In the genomic region with DNA sequence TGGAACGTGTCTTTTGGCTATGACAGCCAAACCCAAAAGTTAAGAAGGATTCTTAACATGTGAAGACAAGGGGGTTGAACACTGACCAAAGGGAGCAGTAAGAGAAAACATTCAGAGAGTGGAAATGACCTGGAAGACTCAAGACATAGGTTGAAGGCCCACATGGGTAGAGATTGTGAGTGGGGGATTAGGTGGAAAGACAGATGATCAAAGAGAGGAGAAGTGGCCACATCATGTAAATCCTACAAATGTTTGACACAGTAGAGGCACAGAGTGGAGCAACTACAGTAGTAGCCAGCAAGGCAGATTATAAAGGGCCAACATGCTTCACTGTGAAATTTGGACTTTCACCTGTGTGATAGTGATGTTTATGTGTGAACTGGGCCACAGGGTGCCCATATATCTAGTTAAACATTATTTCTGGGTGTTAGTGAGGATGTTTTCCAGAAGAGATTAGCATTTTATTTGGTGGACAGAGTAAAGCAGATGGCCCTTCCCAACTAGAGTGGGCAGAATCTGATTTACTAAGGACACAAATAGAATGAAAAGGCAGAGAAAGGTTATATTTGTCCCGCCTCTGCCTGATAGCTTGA, we compare ENCODE assay signal across 18 cellular contexts.
DNase-seq lines count a peak whose midpoint lies in the region; ATAC-seq and TF ChIP-seq lines count a peak whose summit lies in the region.
"Had no signal": no experiment of that assay in that cellular context is flagged by ENCODE, and none has a peak within 500 bp of the region (broad histone marks: within the 10 kb centered on the region; RNA-seq: fewer than 3 reads in every experiment).

No MANE protein-coding gene starts in this region.

- H3K56ac ChIP-seq in H9 (ENCODE audit: insufficient read length, low read depth, low read length) = no peak overlapping the region

- H2BK20ac ChIP-seq in H9 (ENCODE audit: low read depth, low read length, poor library complexity, severe bottlenecking) = no peak overlapping the region

- H3K36me3 ChIP-seq in hepatocyte (replicated peaks; ENCODE audit: insufficient read depth, low read depth) (no peaks in the 10 kb centered on the region), liver (ENCODE audit: control insufficient read depth in 4 of 4, insufficient read depth in 3 of 4, low read depth in 1 of 4, low read length in 3 of 4) (no peaks in the 10 kb centered on the region)
- H3K36me3 ChIP-seq: HAP-1 had no signal

- TF ChIP-seq CTCF in H9 (conservative IDR thresholded peaks at IDR 0.05) (no peak), hepatocyte (IDR thresholded peaks at IDR 0.05; ENCODE audit: poor library complexity) (no peak), liver (IDR thresholded peaks at IDR 0.05; ENCODE audit: low read depth, low read length, missing input control) (no peak), osteocyte (IDR thresholded peaks at IDR 0.05) (no peak)

- H3K79me2 ChIP-seq in H9 (ENCODE audit: insufficient read depth, low read length) = no peaks in the 10 kb centered on the region
- H3K79me2 ChIP-seq in hepatocyte = no peaks in the 10 kb centered on the region

- no peak overlapping the region for H3K14ac ChIP-seq in H9 (ENCODE audit: insufficient read depth, low read length)

- H4K5ac ChIP-seq in H9 (ENCODE audit: insufficient read length, low read depth, low read length) = no peak overlapping the region

- H3K36me3 Mint-ChIP-seq in H9 (ENCODE audit: insufficient read depth in 1 of 3, low read depth in 3 of 3) (peaks cover 0 to 5% (median 0%) of the 10 kb centered on the region in 3 experiments; a peak in 3 of 7 replicates), osteocyte (ENCODE audit: unreplicated experiment) (no peaks in the 10 kb centered on the region)
- H3K36me3 Mint-ChIP-seq: CD4-positive, alpha-beta memory T cell had no signal

- H3K9me3 ChIP-seq in H9 (ENCODE audit: control insufficient read depth, low read depth, low read length) (no peaks in the 10 kb centered on the region), hepatocyte (ENCODE audit: low read depth) (no peaks in the 10 kb centered on the region), liver (ENCODE audit: control insufficient read depth in 4 of 4, low read length in 3 of 4) (peaks cover 0 to 3% (median 2%) of the 10 kb centered on the region in 4 donors)
- H3K9me3 ChIP-seq: HAP-1 had no signal

- DNase-seq in H9 = no peak
- peak; percentile 33 for DNase-seq in hepatocyte (ENCODE audit: low spot score)
- DNase-seq in osteocyte (ENCODE audit: extremely low spot score, unreplicated experiment) = no peak
- no peak for DNase-seq in NCI-H1105 treated with DMSO at 0.1 percent for 48 hours (lab: John Stamatoyannopoulos, UW)
- DNase-seq in RKO (ENCODE audit: low spot score) = no peak
- no peak for DNase-seq in midbrain (lab: John Stamatoyannopoulos, UW)
- DNase-seq: 8988T; C1 segment of cervical spinal cord; Calu3; CD4-positive, alpha-beta memory T cell; DMS53; DMS79 treated with DMSO at 0.1 percent for 48 hours; GF-D8; GOT3; HFFc6 had no signal

- no peak overlapping the region for H2BK12ac ChIP-seq in H9 (ENCODE audit: insufficient read length, low read depth, low read length)

- no peak overlapping the region for H3K18ac ChIP-seq in H9 (ENCODE audit: insufficient read length, low read depth, low read length)

- no peaks in the 10 kb centered on the region for H3K23me2 ChIP-seq in H9 (ENCODE audit: insufficient read length, low read depth, low read length, poor library complexity, severe bottlenecking)

- no peak overlapping the region for H2BK120ac ChIP-seq in H9 (ENCODE audit: low read depth, low read length, poor library complexity, severe bottlenecking)

- no peak overlapping the region for H3K23ac ChIP-seq in H9 (ENCODE audit: insufficient read length, low read depth, low read length)

- H3K4me2 ChIP-seq in H9 (ENCODE audit: insufficient read depth, insufficient read length, low read length) (no peak overlapping the region), hepatocyte (no peak overlapping the region)

- H4K8ac ChIP-seq in H9 (replicated peaks; ENCODE audit: insufficient read length, low read depth, low read length) = no peak overlapping the region

- H3K9me2 ChIP-seq in hepatocyte (replicated peaks; ENCODE audit: insufficient read depth) = no peaks in the 10 kb centered on the region

- H3K9ac ChIP-seq in H9 (ENCODE audit: extremely low read depth, insufficient read length, low read length) (no peak overlapping the region), liver (ENCODE audit: low read depth in 1 of 2, low read length in 2 of 2) (no peak overlapping the region)

- WGBS in H9 (ENCODE audit: extremely low coverage, insufficient read length, low lambda C conversion rate) = no CpG with 5 or more reads among the region's 2 CpGs
- 79% methylated on average over 2 of the region's 2 CpGs for WGBS in hepatocyte (ENCODE audit: low lambda C conversion rate, missing lambda C conversion rate)
- WGBS in liver = 84% methylated on average over 2 of the region's 2 CpGs

- no peaks in the 10 kb centered on the region for H3K27me3 ChIP-seq in H9 (ENCODE audit: insufficient read depth, low read length)
- no peaks in the 10 kb centered on the region for H3K27me3 ChIP-seq in hepatocyte
- no peaks in the 10 kb centered on the region for H3K27me3 ChIP-seq in liver (ENCODE audit: control insufficient read depth in 4 of 4, insufficient read depth in 4 of 4, low read length in 3 of 4)

- H3K27me3 Mint-ChIP-seq in H9 (ENCODE audit: low read depth) (no peaks in the 10 kb centered on the region), osteocyte (ENCODE audit: unreplicated experiment) (no peaks in the 10 kb centered on the region)
- H3K27me3 Mint-ChIP-seq: CD4-positive, alpha-beta memory T cell had no signal

- no peak overlapping the region for H2BK5ac ChIP-seq in H9 (ENCODE audit: insufficient read length, low read length)

- no peak overlapping the region for H4K91ac ChIP-seq in H9 (ENCODE audit: insufficient read length, low read depth, low read length)

- H3K4me1 Mint-ChIP-seq in H9 (peaks cover 43 to 46% of the 10 kb centered on the region in 2 experiments), osteocyte (ENCODE audit: unreplicated experiment) (peaks cover 57% of the 10 kb centered on the region)
- H3K4me1 Mint-ChIP-seq: CD4-positive, alpha-beta memory T cell had no signal

- H3K4me3 Mint-ChIP-seq in H9 (no peak overlapping the region), osteocyte (ENCODE audit: unreplicated experiment) (no peak overlapping the region)
- H3K4me3 Mint-ChIP-seq: CD4-positive, alpha-beta memory T cell; HFFc6 had no signal

- H2AK5ac ChIP-seq in H9 (ENCODE audit: insufficient read length, low read length) = no peak overlapping the region

- H4K20me1 ChIP-seq in H9 (ENCODE audit: control insufficient read depth, insufficient read depth, insufficient read length) (no peaks in the 10 kb centered on the region), hepatocyte (ENCODE audit: insufficient read depth, poor library complexity, severe bottlenecking) (no peaks in the 10 kb centered on the region)

- peak overlapping the region in 2 of 3 experiments; percentile 14; a peak in 3 of 7 replicates for H3K27ac Mint-ChIP-seq in H9
- peak overlapping the region; percentile 91 for H3K27ac Mint-ChIP-seq in osteocyte (ENCODE audit: unreplicated experiment)
- H3K27ac Mint-ChIP-seq: CD4-positive, alpha-beta memory T cell; HFFc6 had no signal

- H2AFZ ChIP-seq in H9 (ENCODE audit: low read length) (no peak overlapping the region), hepatocyte (no peak overlapping the region)

- no peak overlapping the region for H3T11ph ChIP-seq in H9 (ENCODE audit: low read length)

- H3K4me1 ChIP-seq in H9 (ENCODE audit: insufficient read depth, low read length) (peaks cover 7% of the 10 kb centered on the region; the same call in 1 of the 2 replicates), hepatocyte (ENCODE audit: insufficient read depth) (peaks cover 27% of the 10 kb centered on the region), liver (ENCODE audit: control insufficient read depth in 4 of 4, insufficient read depth in 4 of 4, low read length in 3 of 4) (peaks cover 0 to 8% (median 0%) of the 10 kb centered on the region in 4 donors)

- H3K79me1 ChIP-seq in H9 (ENCODE audit: insufficient read depth, low read depth, low read length, poor library complexity, severe bottlenecking) = no peaks in the 10 kb centered on the region

- no peak for ATAC-seq in HG02938 (IDR thresholded peaks at IDR 0.05; ENCODE audit: unreplicated experiment)

- no peak overlapping the region for H3K27ac ChIP-seq in H9 (ENCODE audit: insufficient read length, low read depth, low read length)
- peak overlapping the region; percentile 71 for H3K27ac ChIP-seq in hepatocyte
- H3K27ac ChIP-seq in liver (ENCODE audit: low read depth in 1 of 2, low read length in 2 of 2) = no peak overlapping the region

- no peak overlapping the region for H3K4me3 ChIP-seq in hepatocyte
- no peak overlapping the region for H3K4me3 ChIP-seq in liver (ENCODE audit: low read depth in 1 of 3, low read length in 3 of 3)
- H3K4me3 ChIP-seq: HAP-1 had no signal

- peak; percentile 34 to 38 for TF ChIP-seq RAD21 in liver (IDR thresholded peaks at IDR 0.05)

- peaks cover 3 to 6% of the 10 kb centered on the region in 2 experiments; a peak in 4 of 5 replicates for H3K9me3 Mint-ChIP-seq in H9
- H3K9me3 Mint-ChIP-seq in osteocyte (ENCODE audit: unreplicated experiment) = peaks cover 4% of the 10 kb centered on the region

- no peak overlapping the region for H2BK15ac ChIP-seq in H9 (ENCODE audit: low read depth, low read length)

- no peak overlapping the region for H3K4ac ChIP-seq in H9 (ENCODE audit: low read depth, low read length)

TF ChIP-seq in liver, 16 proteins besides CTCF, POLR2A, EP300 and RAD21 (continues in another document):
- TF ChIP-seq JUND (IDR thresholded peaks at IDR 0.05) (no peak), RXRA (IDR thresholded peaks at IDR 0.05) (peak; percentile 36 to 69), SP1 (IDR thresholded peaks at IDR 0.05) (peak; percentile 72), NR2F2 (IDR thresholded peaks at IDR 0.05) (no peak)
- TF ChIP-seq, protein P1, sequence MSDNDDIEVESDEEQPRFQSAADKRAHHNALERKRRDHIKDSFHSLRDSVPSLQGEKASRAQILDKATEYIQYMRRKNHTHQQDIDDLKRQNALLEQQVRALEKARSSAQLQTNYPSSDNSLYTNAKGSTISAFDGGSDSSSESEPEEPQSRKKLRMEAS (IDR thresholded peaks at IDR 0.05) = peak; percentile 52
